Comparison of ENCODE assay signal across 18 cellular contexts in genomic region chr14:52244997-52245396, GRCh38. TPM values are rescaled to one million over a fixed set of nuclear protein-coding genes. Genes with fewer than 3 reads are reported as not detected.
DNase-seq lines count a peak whose midpoint lies in the region; ATAC-seq, FAIRE-seq and TF ChIP-seq lines count a peak whose summit lies in the region.
"Had no signal": no experiment of that assay in that cellular context is flagged by ENCODE, and none has a peak within 500 bp of the region (broad histone marks: within the 10 kb centered on the region; RNA-seq: fewer than 3 reads in every experiment).

No MANE protein-coding gene starts in this region.

- H3K4me3 ChIP-seq in lower lobe of right lung: no peak overlapping the region
- H3K4me3 ChIP-seq: pancreas, transverse colon had no signal

- TF ChIP-seq CTCF in lower lobe of right lung (IDR thresholded peaks at IDR 0.05) (no peak), Calu3 (IDR thresholded peaks at IDR 0.05; ENCODE audit: unreplicated experiment) (no peak), glutamatergic neuron (IDR thresholded peaks at IDR 0.05; ENCODE audit: partially characterized antibody, unreplicated experiment) (no peak)

- BruUV-seq in Calu3 (replicated peaks; lab: Mats Ljungman, UMichigan): no TSS peak

- no peaks in the 10 kb centered on the region for H3K9me3 ChIP-seq in lower lobe of right lung
- H3K9me3 ChIP-seq: pancreas, transverse colon had no signal

- no peaks in the 10 kb centered on the region for H3K36me3 ChIP-seq in lower lobe of right lung
- H3K36me3 ChIP-seq: pancreas, transverse colon had no signal

- no peak overlapping the region for H3K4me3 Mint-ChIP-seq in Calu3 (ENCODE audit: low read depth, unreplicated experiment)
- no peak overlapping the region for H3K4me3 Mint-ChIP-seq in glutamatergic neuron (ENCODE audit: unreplicated experiment)
- H3K4me3 Mint-ChIP-seq: CD8-positive, alpha-beta memory T cell had no signal

- FAIRE-seq in GM18507 (lab: Jason Lieb, UNC): peak; percentile 15
- FAIRE-seq: astrocyte, colon, endothelial cell of umbilical vein, pancreas had no signal

- H3K27ac Mint-ChIP-seq in Calu3 (ENCODE audit: unreplicated experiment) (no peak overlapping the region), glutamatergic neuron (ENCODE audit: unreplicated experiment) (no peak overlapping the region)

- H3K27me3 ChIP-seq in lower lobe of right lung (ENCODE audit: low read depth): no peaks in the 10 kb centered on the region
- H3K27me3 ChIP-seq: pancreas, transverse colon had no signal

- DNase-seq in GM18507 (ENCODE audit: extremely low spot score, insufficient read length, low read depth): no peak
- no peak for DNase-seq in lower lobe of right lung
- no peak for DNase-seq in Calu3
- no peak for DNase-seq in glutamatergic neuron
- DNase-seq: CD8-positive, alpha-beta memory T cell; EL; foreskin melanocyte; NCI-H1092; pancreas; stimulated activated CD4-positive, alpha-beta T cell treated with anti-CD3 and anti-CD28 coated beads, Interleukin-4, amount 100 ng/mL, for 24 hours; transverse colon had no signal

- H3K27ac ChIP-seq in lower lobe of right lung: no peak overlapping the region
- H3K27ac ChIP-seq: pancreas, transverse colon had no signal

- intact Hi-C loops in lower lobe of right lung (cut with DNase I): no loop called here
- intact Hi-C loops in Calu3 (cut with micrococcal nuclease; ENCODE audit: unreplicated experiment): no loop called here

- H3K36me3 Mint-ChIP-seq in Calu3 (ENCODE audit: insufficient read depth, unreplicated experiment) (no peaks in the 10 kb centered on the region), glutamatergic neuron (ENCODE audit: unreplicated experiment) (no peaks in the 10 kb centered on the region)

- no peaks in the 10 kb centered on the region for H3K4me1 Mint-ChIP-seq in Calu3 (ENCODE audit: low read depth, unreplicated experiment)
- H3K4me1 Mint-ChIP-seq in glutamatergic neuron (ENCODE audit: low read depth, unreplicated experiment): no peaks in the 10 kb centered on the region

- no peaks in the 10 kb centered on the region for H3K9me3 Mint-ChIP-seq in Calu3 (ENCODE audit: low read depth, unreplicated experiment)
- peaks cover 2% of the 10 kb centered on the region for H3K9me3 Mint-ChIP-seq in glutamatergic neuron (ENCODE audit: unreplicated experiment)

- CTCF ChIA-PET in Calu3 (lab: Charles Lee): interaction anchor here (0.6 kb wide), 1 partner anchor 25 kb away, joined by 5 read pairs; no protein-coding TSS in a partner anchor

- H3K27me3 Mint-ChIP-seq in Calu3 (ENCODE audit: unreplicated experiment): peaks cover 54% of the 10 kb centered on the region
- H3K27me3 Mint-ChIP-seq in glutamatergic neuron (ENCODE audit: unreplicated experiment): peaks cover 2% of the 10 kb centered on the region
- H3K27me3 Mint-ChIP-seq: CD8-positive, alpha-beta memory T cell had no signal

- no peaks in the 10 kb centered on the region for H3K4me1 ChIP-seq in lower lobe of right lung
- H3K4me1 ChIP-seq: pancreas, transverse colon had no signal

- ATAC-seq in GM19463 (IDR thresholded peaks at IDR 0.05; ENCODE audit: unreplicated experiment) (peak; percentile 59), HG02678 (IDR thresholded peaks at IDR 0.05; ENCODE audit: unreplicated experiment) (peak; percentile 77), HG03521 (IDR thresholded peaks at IDR 0.05; ENCODE audit: unreplicated experiment) (peak; percentile 69), lower lobe of right lung (no peak), HG03108 (IDR thresholded peaks at IDR 0.05; ENCODE audit: unreplicated experiment) (no peak)
- ATAC-seq: pancreas had no signal

RNA-seq across cellular contexts. Expression of gene PTGDR, which starts 22.5 kb away (rescaled TPM):
- total RNA-seq in lower lobe of right lung (2.2 TPM), Calu3 (2022) (not detected in 2 replicates), glutamatergic neuron (ENCODE audit: unreplicated experiment) (not detected)
- total RNA-seq: astrocyte, endothelial cell of umbilical vein had no signal

Comparison
In these comparisons a context has a peak if more than half of its experiments do, and no peak if none do; other contexts are left out.
1. ATAC-seq: peak in GM19463 (single experiment), HG02678 (single experiment) and HG03521 (single experiment); none in lower lobe of right lung (0 of 2) and HG03108 (single experiment).